2 cellular contexts compared by ENCODE assay signal in the genomic region with DNA sequence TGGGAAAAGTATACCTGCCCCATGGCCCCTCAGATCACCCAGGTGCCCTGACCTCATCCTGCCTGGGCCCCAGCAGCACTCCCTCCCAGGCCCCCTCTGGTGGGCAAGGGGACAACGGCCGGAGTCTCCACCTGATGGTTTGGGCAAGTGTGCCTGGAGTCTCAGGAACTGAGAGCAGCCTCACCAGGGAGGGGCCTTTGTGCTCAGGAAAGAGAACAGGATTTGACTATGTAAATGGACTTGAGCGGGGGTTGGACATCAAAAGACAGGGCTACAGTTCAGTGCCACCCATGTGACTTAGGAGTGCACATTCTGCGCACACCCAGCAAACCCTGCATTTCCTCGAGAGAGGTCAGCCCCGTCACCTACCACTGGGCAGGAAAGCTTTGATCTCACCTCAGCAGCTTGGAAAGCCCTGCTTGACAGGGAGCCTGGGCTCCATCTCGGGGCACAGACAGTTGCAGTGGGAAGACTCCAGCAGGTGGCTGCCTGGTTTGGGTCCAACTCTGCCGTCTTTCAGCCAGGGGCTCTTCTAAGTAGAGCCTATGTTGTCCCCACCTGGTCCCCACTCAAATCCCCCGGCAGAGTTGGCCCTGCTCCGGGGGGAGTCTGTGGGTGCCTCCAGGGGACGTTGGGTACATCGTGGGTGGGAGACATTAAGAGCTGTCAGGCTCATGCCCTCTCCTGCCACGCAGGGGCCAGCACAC.
A peak's percentile ranks its signal among the peaks of the same experiment; 100 is the strongest.
TF ChIP-seq lines count a peak whose summit lies in the region.

No MANE protein-coding gene starts in this region.

TF ChIP-seq in GM12891, 5 proteins besides CTCF, POLR2A, EP300 and RAD21:
- TF ChIP-seq POLR2AphosphoS5 (IDR thresholded peaks at IDR 0.05; ENCODE audit: low read depth, low read length) = peak; percentile 62; the same call in 1 of the 2 replicates
- no peak for TF ChIP-seq PAX5 (IDR thresholded peaks at IDR 0.05; ENCODE audit: insufficient read depth, low read length, severe bottlenecking)
- peak; percentile 92 for TF ChIP-seq POU2F2 (IDR thresholded peaks at IDR 0.05; ENCODE audit: low read depth, low read length)
- no peak; the same call in 1 of the 2 replicates for TF ChIP-seq TAF1 (IDR thresholded peaks at IDR 0.05; ENCODE audit: low read depth, low read length)
- TF ChIP-seq SPI1 (IDR thresholded peaks at IDR 0.05; ENCODE audit: low read depth, low read length) = 0 out of 2 replicates have a peak, but pooled peaks have one; percentile 7

TF ChIP-seq in H1, 55 proteins besides CTCF, POLR2A, EP300 and RAD21:
- no peak for TF ChIP-seq CREB1 (IDR thresholded peaks at IDR 0.05)
- no peak for TF ChIP-seq RBBP5 (IDR thresholded peaks at IDR 0.05; ENCODE audit: borderline replicate concordance, low read depth, low read length)
- TF ChIP-seq KDM4A (IDR thresholded peaks at IDR 0.05; ENCODE audit: low read depth, low read length, severe bottlenecking) = no peak
- TF ChIP-seq SUZ12 (IDR thresholded peaks at IDR 0.05; ENCODE audit: low read length) = no peak
- TF ChIP-seq SP4 (IDR thresholded peaks at IDR 0.05; ENCODE audit: low read length) = no peak
- no peak for TF ChIP-seq EZH2 (IDR thresholded peaks at IDR 0.05; ENCODE audit: low read depth, low read length, severe bottlenecking)
- TF ChIP-seq TCF12 (IDR thresholded peaks at IDR 0.05; ENCODE audit: low read depth, low read length) = no peak
- TF ChIP-seq JUND (IDR thresholded peaks at IDR 0.05; ENCODE audit: low read length) = no peak; the same call in 1 of the 2 replicates
- no peak for TF ChIP-seq GABPA (IDR thresholded peaks at IDR 0.05; ENCODE audit: borderline replicate concordance, insufficient read depth, low read length)
- TF ChIP-seq RXRA (IDR thresholded peaks at IDR 0.05; ENCODE audit: insufficient read depth, low read depth, low read length) = no peak
- TF ChIP-seq CBX5 (IDR thresholded peaks at IDR 0.05; ENCODE audit: low read depth, low read length) = no peak
- TF ChIP-seq SRF (IDR thresholded peaks at IDR 0.05; ENCODE audit: low read depth, low read length) = no peak
- TF ChIP-seq, protein P1, sequence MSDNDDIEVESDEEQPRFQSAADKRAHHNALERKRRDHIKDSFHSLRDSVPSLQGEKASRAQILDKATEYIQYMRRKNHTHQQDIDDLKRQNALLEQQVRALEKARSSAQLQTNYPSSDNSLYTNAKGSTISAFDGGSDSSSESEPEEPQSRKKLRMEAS (IDR thresholded peaks at IDR 0.05) = no peak
- TF ChIP-seq CTBP2 (IDR thresholded peaks at IDR 0.05; ENCODE audit: borderline replicate concordance, insufficient read depth, insufficient read length, low read length) = no peak
- no peak for TF ChIP-seq GTF2F1 (IDR thresholded peaks at IDR 0.05; ENCODE audit: borderline replicate concordance, low read depth, low read length)
TF ChIP-seq in H1: peak in this region for 0.
